Comparison of ENCODE assay signal across 15 cellular contexts in the genomic region with DNA sequence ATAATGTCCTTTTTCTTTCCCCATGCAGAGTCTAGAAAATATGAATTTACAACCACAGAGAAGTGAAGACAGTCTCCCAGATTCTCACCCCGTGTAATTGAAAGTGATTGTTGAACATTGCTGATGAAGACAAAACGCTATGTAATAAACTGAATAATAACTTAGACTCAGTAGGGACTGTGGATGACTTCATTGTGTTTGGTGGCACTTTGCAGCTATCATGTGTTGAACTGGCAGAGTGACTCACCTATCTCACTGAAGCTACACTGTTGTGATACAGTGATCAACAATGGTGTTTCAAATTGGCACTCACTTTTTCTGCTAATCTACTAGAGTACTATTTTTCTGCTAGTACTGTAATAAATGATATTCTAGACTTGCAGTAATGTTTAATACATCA.
"Had no signal": no experiment of that assay in that cellular context is flagged by ENCODE, and none has a peak within 500 bp of the region (broad histone marks: within the 10 kb centered on the region; RNA-seq: fewer than 3 reads in every experiment).

No MANE protein-coding gene starts in this region.

- H3K4me1 ChIP-seq: gastrocnemius medialis, heart left ventricle had no signal

- H3K27ac ChIP-seq: gastrocnemius medialis, heart left ventricle, ovary had no signal

- H3K4me3 ChIP-seq: gastrocnemius medialis, heart left ventricle, lung, ovary had no signal

- ATAC-seq: effector memory CD8-positive, alpha-beta T cell; gastrocnemius medialis; heart left ventricle; naive thymus-derived CD4-positive, alpha-beta T cell; stimulated activated naive CD8-positive, alpha-beta T cell treated with anti-CD3 and anti-CD28 coated beads, Interleukin-15, amount 100 ng/mL, for 72 hours had no signal

- H3K36me3 ChIP-seq: gastrocnemius medialis, heart left ventricle, ovary had no signal

- H3K27me3 ChIP-seq: gastrocnemius medialis, heart left ventricle, ovary had no signal

- DNase-seq: activated CD4-positive, alpha-beta memory T cell treated with anti-CD3 and anti-CD28 coated beads for 36 hours; activated CD4-positive, alpha-beta T cell treated with anti-CD3 and anti-CD28 coated beads for 1 hour; activated naive CD4-positive, alpha-beta T cell treated with anti-CD3 and anti-CD28 coated beads, Interleukin-2, amount 10 ng/mL, durations not matched to agents 7 days and 5 days; activated T-cell treated with anti-CD3 and anti-CD28 coated beads, Interleukin-2, amount 50 U/mL, for 24 hours; effector memory CD8-positive, alpha-beta T cell; erythroblast; gastrocnemius medialis; heart left ventricle; midbrain; naive thymus-derived CD4-positive, alpha-beta T cell; ovary; stimulated activated CD4-positive, alpha-beta T cell treated with anti-CD3 and anti-CD28 coated beads, Interleukin-1b, Interleukin-23, amount 100 ng/mL, for 48 hours; stimulated activated naive CD8-positive, alpha-beta T cell treated with anti-CD3 and anti-CD28 coated beads, Interleukin-15, amount 100 ng/mL, for 72 hours; T-helper 9 cell had no signal

- H3K9me3 ChIP-seq: gastrocnemius medialis, heart left ventricle, ovary had no signal
